Comparison of ENCODE assay signal across 8 cellular contexts in the genomic region with DNA sequence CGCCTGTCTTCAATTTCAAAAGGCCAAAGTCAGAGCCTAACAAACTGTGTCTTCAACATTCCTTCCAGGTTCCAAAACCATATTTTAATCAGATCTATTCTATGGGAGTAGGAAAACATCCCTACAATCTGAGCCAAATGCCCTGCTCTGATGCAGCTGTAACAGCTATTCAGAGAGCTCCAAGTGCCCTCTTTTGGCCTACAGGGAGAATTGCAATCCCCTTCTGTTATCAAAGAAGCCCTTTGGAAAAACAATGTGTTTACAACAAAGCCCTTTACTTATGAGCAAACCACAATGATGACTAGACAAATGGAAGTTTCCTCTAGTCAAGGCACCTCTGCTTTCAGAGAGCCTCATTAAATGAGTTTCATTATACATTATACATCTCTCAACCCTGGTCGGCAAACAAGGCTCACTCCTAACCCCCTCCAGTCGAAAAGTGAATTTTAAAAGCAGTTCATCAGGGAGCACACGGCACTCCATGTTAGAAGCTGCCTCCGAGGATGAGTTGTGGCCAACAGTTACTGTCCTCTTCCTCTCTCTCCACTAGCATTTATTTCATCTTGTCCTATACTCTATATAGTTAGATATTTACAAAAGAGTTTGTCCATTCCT. TPM values are rescaled to one million over a fixed set of nuclear protein-coding genes. Genes with fewer than 3 reads are reported as not detected.
A peak's percentile ranks its signal among the peaks of the same experiment; 100 is the strongest.
DNase-seq lines count a peak whose midpoint lies in the region; ATAC-seq and TF ChIP-seq lines count a peak whose summit lies in the region.

No MANE protein-coding gene starts in this region.

- POLR2A ChIA-PET in activated CD8-positive, alpha-beta T cell treated with anti-CD3 and anti-CD28 coated beads for 36 hours (lab: Charles Lee) = no interaction called here
- POLR2A ChIA-PET in activated CD8-positive, alpha-beta T cell treated with anti-CD3 and anti-CD28 coated beads, Interleukin-2, amount 10 ng/mL, durations not matched to agents 7 days and 5 days (lab: Charles Lee) = no interaction called here

- H3K36me3 ChIP-seq in parathyroid adenoma (ENCODE audit: control insufficient read depth, insufficient read depth, low read length) = no peaks in the 10 kb centered on the region

- no peaks in the 10 kb centered on the region for H3K36me3 Mint-ChIP-seq in activated CD8-positive, alpha-beta T cell treated with anti-CD3 and anti-CD28 coated beads for 36 hours (ENCODE audit: low read depth)
- H3K36me3 Mint-ChIP-seq in activated CD8-positive, alpha-beta T cell treated with anti-CD3 and anti-CD28 coated beads, Interleukin-2, amount 10 ng/mL, durations not matched to agents 7 days and 5 days (ENCODE audit: low read depth) = no peaks in the 10 kb centered on the region

- no peak overlapping the region for H3K27ac Mint-ChIP-seq in activated CD8-positive, alpha-beta T cell treated with anti-CD3 and anti-CD28 coated beads for 36 hours
- H3K27ac Mint-ChIP-seq in activated CD8-positive, alpha-beta T cell treated with anti-CD3 and anti-CD28 coated beads, Interleukin-2, amount 10 ng/mL, durations not matched to agents 7 days and 5 days = no peak overlapping the region

- no peak overlapping the region for H3K9ac ChIP-seq in parathyroid adenoma

- no peak for DNase-seq in activated CD8-positive, alpha-beta T cell treated with anti-CD3 and anti-CD28 coated beads for 36 hours
- no peak for DNase-seq in activated CD8-positive, alpha-beta T cell treated with anti-CD3 and anti-CD28 coated beads, Interleukin-2, amount 10 ng/mL, durations not matched to agents 7 days and 5 days
- DNase-seq in SK-MEL-5 (ENCODE audit: low read depth, low spot score) (peak; percentile 72), fibroblast of pulmonary artery (ENCODE audit: low read depth) (peak; percentile 74)
- DNase-seq in activated naive CD4-positive, alpha-beta T cell treated with anti-CD3 and anti-CD28 coated beads, Interleukin-2, amount 50 U/mL, for 16 hours = no peak

- peaks cover 14% of the 10 kb centered on the region for H3K27me3 Mint-ChIP-seq in activated CD8-positive, alpha-beta T cell treated with anti-CD3 and anti-CD28 coated beads for 36 hours
- peaks cover 2% of the 10 kb centered on the region for H3K27me3 Mint-ChIP-seq in activated CD8-positive, alpha-beta T cell treated with anti-CD3 and anti-CD28 coated beads, Interleukin-2, amount 10 ng/mL, durations not matched to agents 7 days and 5 days (ENCODE audit: low read depth)

- no peaks in the 10 kb centered on the region for H3K9me3 ChIP-seq in parathyroid adenoma (ENCODE audit: control insufficient read depth, low read length)

- no peak for TF ChIP-seq EP300 in Ishikawa (IDR thresholded peaks at IDR 0.05; ENCODE audit: borderline replicate concordance)

- peak; percentile 67 for TF ChIP-seq CTCF in activated CD8-positive, alpha-beta T cell treated with anti-CD3 and anti-CD28 coated beads for 36 hours (IDR thresholded peaks at IDR 0.05)
- peak; percentile 96 for TF ChIP-seq CTCF in fibroblast of pulmonary artery (IDR thresholded peaks at IDR 0.05; ENCODE audit: low read length, missing control alignments)
- TF ChIP-seq CTCF in parathyroid adenoma (IDR thresholded peaks at IDR 0.05) = peak; percentile 46

- H3K4me1 Mint-ChIP-seq in activated CD8-positive, alpha-beta T cell treated with anti-CD3 and anti-CD28 coated beads for 36 hours (ENCODE audit: low read depth) = no peaks in the 10 kb centered on the region
- no peaks in the 10 kb centered on the region for H3K4me1 Mint-ChIP-seq in activated CD8-positive, alpha-beta T cell treated with anti-CD3 and anti-CD28 coated beads, Interleukin-2, amount 10 ng/mL, durations not matched to agents 7 days and 5 days (ENCODE audit: low read depth)

- no peak overlapping the region for H3K4me3 Mint-ChIP-seq in activated CD8-positive, alpha-beta T cell treated with anti-CD3 and anti-CD28 coated beads for 36 hours
- H3K4me3 Mint-ChIP-seq in activated CD8-positive, alpha-beta T cell treated with anti-CD3 and anti-CD28 coated beads, Interleukin-2, amount 10 ng/mL, durations not matched to agents 7 days and 5 days = no peak overlapping the region

- no peaks in the 10 kb centered on the region for H3K27me3 ChIP-seq in parathyroid adenoma (ENCODE audit: control insufficient read depth, insufficient read depth, low read length)

- H3K4me1 ChIP-seq in parathyroid adenoma = no peaks in the 10 kb centered on the region

- H3K9me3 Mint-ChIP-seq in activated CD8-positive, alpha-beta T cell treated with anti-CD3 and anti-CD28 coated beads for 36 hours = no peaks in the 10 kb centered on the region
- H3K9me3 Mint-ChIP-seq in activated CD8-positive, alpha-beta T cell treated with anti-CD3 and anti-CD28 coated beads, Interleukin-2, amount 10 ng/mL, durations not matched to agents 7 days and 5 days (ENCODE audit: insufficient read depth) = no peaks in the 10 kb centered on the region

- in situ Hi-C loops in SK-MEL-5 (cut with HindIII; ENCODE audit: low pct_unique_long_range_greater_than_20kb, low sequenced_read_pairs) = no loop called here

- H3K4me2 ChIP-seq in parathyroid adenoma (ENCODE audit: low read length) = no peak overlapping the region

- intact Hi-C loops in activated CD8-positive, alpha-beta T cell treated with anti-CD3 and anti-CD28 coated beads for 36 hours (cut with micrococcal nuclease) = no loop called here

- no peak overlapping the region for H3K4me3 ChIP-seq in fibroblast of pulmonary artery (replicated peaks; ENCODE audit: low read depth, low read length)
- no peak overlapping the region for H3K4me3 ChIP-seq in parathyroid adenoma (ENCODE audit: low read depth, low read length)

- H3K79me2 ChIP-seq in parathyroid adenoma = no peaks in the 10 kb centered on the region

- TF ChIP-seq RAD21 in Ishikawa (IDR thresholded peaks at IDR 0.05; ENCODE audit: low read depth) = peak; percentile 59

- peak; percentile 49 for ATAC-seq in activated CD8-positive, alpha-beta T cell treated with anti-CD3 and anti-CD28 coated beads for 36 hours
- no peak for ATAC-seq in activated CD8-positive, alpha-beta T cell treated with anti-CD3 and anti-CD28 coated beads, Interleukin-2, amount 10 ng/mL, durations not matched to agents 7 days and 5 days
- ATAC-seq in GM19452 (IDR thresholded peaks at IDR 0.05; ENCODE audit: unreplicated experiment) = no peak

- H3K27ac ChIP-seq in parathyroid adenoma = no peak overlapping the region

- CTCF ChIA-PET in activated CD8-positive, alpha-beta T cell treated with anti-CD3 and anti-CD28 coated beads for 36 hours (lab: Charles Lee) = interaction anchor here (1.4 to 2.5 kb wide), 5 partner anchors 9 to 128 kb away, joined by 5 to 10 read pairs (median 6); no protein-coding TSS in a partner anchor
- CTCF ChIA-PET in activated CD8-positive, alpha-beta T cell treated with anti-CD3 and anti-CD28 coated beads, Interleukin-2, amount 10 ng/mL, durations not matched to agents 7 days and 5 days (lab: Charles Lee) = interaction anchor here (0.6 to 2.5 kb wide), 8 partner anchors 9 to 1518 kb away, joined by 3 to 14 read pairs (median 3); no protein-coding TSS in a partner anchor

- H2AFZ ChIP-seq in parathyroid adenoma = no peak overlapping the region

TF ChIP-seq in Ishikawa, 13 proteins besides CTCF, POLR2A, EP300 and RAD21 (continues in another document):
- TF ChIP-seq YY1 (IDR thresholded peaks at IDR 0.05; ENCODE audit: low read depth) = no peak
- no peak for TF ChIP-seq NFIC (IDR thresholded peaks at IDR 0.05)
- TF ChIP-seq FOXM1 (IDR thresholded peaks at IDR 0.05; ENCODE audit: borderline replicate concordance, low read depth) = no peak
- no peak for TF ChIP-seq ZBTB7A (IDR thresholded peaks at IDR 0.05; ENCODE audit: low read depth)
- no peak for TF ChIP-seq CEBPB (IDR thresholded peaks at IDR 0.05)
- TF ChIP-seq MAX (IDR thresholded peaks at IDR 0.05) = no peak
- TF ChIP-seq CREB1 (IDR thresholded peaks at IDR 0.05; ENCODE audit: low read depth) = no peak
- TF ChIP-seq, protein P1, sequence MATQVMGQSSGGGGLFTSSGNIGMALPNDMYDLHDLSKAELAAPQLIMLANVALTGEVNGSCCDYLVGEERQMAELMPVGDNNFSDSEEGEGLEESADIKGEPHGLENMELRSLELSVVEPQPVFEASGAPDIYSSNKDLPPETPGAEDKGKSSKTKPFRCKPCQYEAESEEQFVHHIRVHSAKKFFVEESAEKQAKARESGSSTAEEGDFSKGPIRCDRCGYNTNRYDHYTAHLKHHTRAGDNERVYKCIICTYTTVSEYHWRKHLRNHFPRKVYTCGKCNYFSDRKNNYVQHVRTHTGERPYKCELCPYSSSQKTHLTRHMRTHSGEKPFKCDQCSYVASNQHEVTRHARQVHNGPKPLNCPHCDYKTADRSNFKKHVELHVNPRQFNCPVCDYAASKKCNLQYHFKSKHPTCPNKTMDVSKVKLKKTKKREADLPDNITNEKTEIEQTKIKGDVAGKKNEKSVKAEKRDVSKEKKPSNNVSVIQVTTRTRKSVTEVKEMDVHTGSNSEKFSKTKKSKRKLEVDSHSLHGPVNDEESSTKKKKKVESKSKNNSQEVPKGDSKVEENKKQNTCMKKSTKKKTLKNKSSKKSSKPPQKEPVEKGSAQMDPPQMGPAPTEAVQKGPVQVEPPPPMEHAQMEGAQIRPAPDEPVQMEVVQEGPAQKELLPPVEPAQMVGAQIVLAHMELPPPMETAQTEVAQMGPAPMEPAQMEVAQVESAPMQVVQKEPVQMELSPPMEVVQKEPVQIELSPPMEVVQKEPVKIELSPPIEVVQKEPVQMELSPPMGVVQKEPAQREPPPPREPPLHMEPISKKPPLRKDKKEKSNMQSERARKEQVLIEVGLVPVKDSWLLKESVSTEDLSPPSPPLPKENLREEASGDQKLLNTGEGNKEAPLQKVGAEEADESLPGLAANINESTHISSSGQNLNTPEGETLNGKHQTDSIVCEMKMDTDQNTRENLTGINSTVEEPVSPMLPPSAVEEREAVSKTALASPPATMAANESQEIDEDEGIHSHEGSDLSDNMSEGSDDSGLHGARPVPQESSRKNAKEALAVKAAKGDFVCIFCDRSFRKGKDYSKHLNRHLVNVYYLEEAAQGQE (IDR thresholded peaks at IDR 0.05; ENCODE audit: low read depth) = no peak
- no peak for TF ChIP-seq TCF12 (IDR thresholded peaks at IDR 0.05; ENCODE audit: low read depth)
- no peak for TF ChIP-seq TAF1 (IDR thresholded peaks at IDR 0.05; ENCODE audit: low read depth)
- no peak for TF ChIP-seq TEAD4 (IDR thresholded peaks at IDR 0.05)

RNA-seq across cellular contexts. Expression of gene TMCO5A, which starts 42.6 kb away (rescaled TPM):
- not detected for total RNA-seq in activated CD8-positive, alpha-beta T cell treated with anti-CD3 and anti-CD28 coated beads for 36 hours
- total RNA-seq in activated CD8-positive, alpha-beta T cell treated with anti-CD3 and anti-CD28 coated beads, Interleukin-2, amount 10 ng/mL, durations not matched to agents 7 days and 5 days = not detected
- total RNA-seq in SK-MEL-5 (2014; rRNA removed; shearing (Covaris generic)) = not detected in 2 replicates
- not detected in 2 replicates for polyA plus RNA-seq in SK-MEL-5 (2015; cell fraction: cytosol; rRNA removed)
- not detected in 2 replicates for polyA plus RNA-seq in SK-MEL-5 (2015; cell fraction: nucleus; rRNA removed)

Comparison
In these comparisons a context has a peak if more than half of its experiments do, and no peak if none do; other contexts are left out.
1. DNase-seq: peak in SK-MEL-5 (single experiment) and fibroblast of pulmonary artery (single experiment); none in activated CD8-positive, alpha-beta T cell treated with anti-CD3 and anti-CD28 coated beads for 36 hours (single experiment), activated CD8-positive, alpha-beta T cell treated with anti-CD3 and anti-CD28 coated beads, Interleukin-2, amount 10 ng/mL, durations not matched to agents 7 days and 5 days (single experiment) and activated naive CD4-positive, alpha-beta T cell treated with anti-CD3 and anti-CD28 coated beads, Interleukin-2, amount 50 U/mL, for 16 hours (single experiment).
2. CTCF ChIP-seq: peak in every context shown above with its lines; median percentile 96 in fibroblast of pulmonary artery; 67 in activated CD8-positive, alpha-beta T cell treated with anti-CD3 and anti-CD28 coated beads for 36 hours; 46 in parathyroid adenoma.